ENCODE assay signal across 16 cellular contexts in the genomic region with DNA sequence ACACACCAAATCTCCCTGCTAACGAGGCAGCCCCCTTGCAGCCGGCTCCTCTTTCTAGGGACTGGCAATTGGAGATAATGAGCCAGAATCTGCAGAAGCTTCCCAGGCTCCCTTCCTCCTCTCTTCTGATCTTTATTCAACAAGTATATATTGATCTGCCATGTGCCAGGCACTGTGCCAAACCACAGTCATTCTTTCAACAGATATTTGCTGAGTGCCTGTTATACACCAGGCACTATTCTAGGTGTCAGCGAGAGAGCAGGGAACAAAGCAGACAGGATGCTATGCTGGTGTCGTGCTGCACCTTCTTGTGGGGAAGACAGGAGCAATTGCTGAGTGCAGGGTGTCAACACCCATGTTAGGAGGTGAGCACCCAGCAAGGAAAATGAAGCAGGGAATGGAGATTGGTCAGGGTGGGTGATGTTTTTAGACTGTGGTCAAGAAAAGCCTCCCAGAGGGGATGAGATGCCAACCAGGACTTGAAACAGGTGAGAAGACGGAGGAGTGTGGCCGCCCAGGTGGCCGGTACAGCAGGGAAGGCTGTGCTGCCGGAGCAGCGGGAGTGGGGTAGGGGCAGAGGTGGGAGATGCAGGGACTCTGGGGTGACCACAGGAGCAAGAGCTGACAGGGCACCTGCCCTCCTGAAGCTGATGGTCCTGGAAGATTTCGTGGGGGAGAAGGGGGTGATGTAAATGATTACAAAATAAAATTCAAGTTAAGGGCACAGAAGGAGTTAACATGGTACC.
DNase-seq lines count a peak whose midpoint lies in the region; ATAC-seq and TF ChIP-seq lines count a peak whose summit lies in the region.
"Had no signal": no experiment of that assay in that cellular context is flagged by ENCODE, and none has a peak within 500 bp of the region (broad histone marks: within the 10 kb centered on the region; RNA-seq: fewer than 3 reads in every experiment).

No MANE protein-coding gene starts in this region.

- peak; percentile 27 for DNase-seq in AG10803 (ENCODE audit: low read depth)
- peak; percentile 65 for DNase-seq in NCI-H1092 (lab: John Stamatoyannopoulos, UW)
- peak; percentile 96 for DNase-seq in NCI-H345 treated with DMSO at 0.1 percent for 48 hours (lab: John Stamatoyannopoulos, UW; ENCODE audit: unreplicated experiment)
- DNase-seq in fibroblast of mammary gland (ENCODE audit: low read depth), result peak; percentile 42
- no peak for DNase-seq in cerebellar cortex (ENCODE audit: low spot score)
- DNase-seq in NCI-H524 (lab: John Stamatoyannopoulos, UW), result no peak
- DNase-seq: activated CD4-positive, alpha-beta T cell treated with anti-CD3 and anti-CD28 coated beads, Interleukin-2, amount 10 ng/mL, durations not matched to agents 7 days and 5 days; activated naive CD8-positive, alpha-beta T cell treated with anti-CD3 and anti-CD28 coated beads for 36 hours; activated T-cell treated with anti-CD3 and anti-CD28 coated beads, Interleukin-2, amount 50 U/mL, for 4 hours; caudate nucleus; stimulated activated CD4-positive, alpha-beta T cell treated with anti-CD3 and anti-CD28 coated beads, Interleukin-2, amount 100 ng/mL, for 48 hours had no signal

- H3K4me3 ChIP-seq in AG10803 (ENCODE audit: low read length) (no peak overlapping the region), fibroblast of mammary gland (ENCODE audit: control insufficient read depth, low read depth, low read length) (no peak overlapping the region)
- H3K4me3 ChIP-seq: SJCRH30, thoracic aorta had no signal

- no peak for ATAC-seq in HG02642 (IDR thresholded peaks at IDR 0.05; ENCODE audit: poor library complexity, unreplicated experiment)
- ATAC-seq in HG02970 (IDR thresholded peaks at IDR 0.05; ENCODE audit: low FRiP score, unreplicated experiment), result no peak
- ATAC-seq: activated T-cell treated with anti-CD3 and anti-CD28 coated beads, Interleukin-2, amount 50 U/mL, for 4 hours; sciatic nerve had no signal

- TF ChIP-seq CTCF in AG10803 (conservative IDR thresholded peaks at IDR 0.05; ENCODE audit: low read length) (no peak), fibroblast of mammary gland (conservative IDR thresholded peaks at IDR 0.05; ENCODE audit: control insufficient read depth, insufficient read depth, low read depth, low read length) (no peak)

Comparison
In these comparisons a context has a peak if more than half of its experiments do, and no peak if none do; other contexts are left out.
1. DNase-seq: peak in AG10803 (single experiment), NCI-H1092 (single experiment), NCI-H345 treated with DMSO at 0.1 percent for 48 hours (single experiment) and fibroblast of mammary gland (single experiment); none in cerebellar cortex (single experiment) and NCI-H524 (0 of 2).